ENCODE assay signal across 8 cellular contexts in the genomic region with DNA sequence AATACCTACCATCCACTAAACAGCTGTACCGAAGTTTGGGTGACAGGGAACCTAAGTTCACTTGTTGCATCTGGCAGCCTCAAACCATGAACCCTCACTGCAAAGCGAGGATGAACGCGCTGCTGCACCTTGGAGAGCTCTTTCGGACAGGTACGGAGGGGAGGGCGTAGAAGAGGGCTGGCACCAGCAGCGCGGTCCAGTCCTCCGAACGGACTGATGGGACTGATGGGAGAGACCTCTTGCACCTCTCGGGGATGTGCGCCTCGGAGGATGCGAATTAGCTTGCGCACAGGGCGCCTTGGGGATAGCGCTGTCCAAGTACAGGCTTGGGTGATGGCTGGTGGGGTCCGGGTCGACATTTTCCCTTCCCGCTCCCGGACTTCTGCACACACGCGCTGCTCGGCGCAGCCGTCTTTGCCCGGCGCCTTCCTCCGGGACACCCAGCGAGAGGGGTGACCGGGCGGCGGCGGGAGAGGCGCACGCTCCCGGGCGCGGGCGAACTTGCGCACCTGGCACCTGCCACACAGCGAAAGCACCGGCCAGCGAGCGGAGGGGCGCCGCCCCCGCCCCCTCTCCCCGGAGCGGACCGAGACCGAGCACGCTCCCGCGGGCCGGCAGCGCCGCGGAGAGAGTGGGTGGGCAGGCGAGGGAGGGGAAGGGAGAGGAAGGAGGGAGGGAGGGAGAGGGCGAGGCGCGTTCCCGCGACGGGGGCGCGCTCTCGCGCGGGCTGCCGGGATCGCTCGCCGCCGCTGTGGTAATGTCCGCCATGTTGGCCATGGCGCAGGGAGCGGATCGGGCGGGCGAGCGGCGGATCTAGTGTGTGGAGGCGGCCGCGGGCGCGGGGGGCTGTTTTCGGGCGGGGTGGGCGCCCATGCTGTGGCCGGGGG. TPM values are rescaled to one million over a fixed set of nuclear protein-coding genes. Genes with fewer than 3 reads are reported as not detected.
A peak's percentile ranks its signal among the peaks of the same experiment; 100 is the strongest.
DNase-seq lines count a peak whose midpoint lies in the region; ATAC-seq, FAIRE-seq and TF ChIP-seq lines count a peak whose summit lies in the region.

A gene with protein sequence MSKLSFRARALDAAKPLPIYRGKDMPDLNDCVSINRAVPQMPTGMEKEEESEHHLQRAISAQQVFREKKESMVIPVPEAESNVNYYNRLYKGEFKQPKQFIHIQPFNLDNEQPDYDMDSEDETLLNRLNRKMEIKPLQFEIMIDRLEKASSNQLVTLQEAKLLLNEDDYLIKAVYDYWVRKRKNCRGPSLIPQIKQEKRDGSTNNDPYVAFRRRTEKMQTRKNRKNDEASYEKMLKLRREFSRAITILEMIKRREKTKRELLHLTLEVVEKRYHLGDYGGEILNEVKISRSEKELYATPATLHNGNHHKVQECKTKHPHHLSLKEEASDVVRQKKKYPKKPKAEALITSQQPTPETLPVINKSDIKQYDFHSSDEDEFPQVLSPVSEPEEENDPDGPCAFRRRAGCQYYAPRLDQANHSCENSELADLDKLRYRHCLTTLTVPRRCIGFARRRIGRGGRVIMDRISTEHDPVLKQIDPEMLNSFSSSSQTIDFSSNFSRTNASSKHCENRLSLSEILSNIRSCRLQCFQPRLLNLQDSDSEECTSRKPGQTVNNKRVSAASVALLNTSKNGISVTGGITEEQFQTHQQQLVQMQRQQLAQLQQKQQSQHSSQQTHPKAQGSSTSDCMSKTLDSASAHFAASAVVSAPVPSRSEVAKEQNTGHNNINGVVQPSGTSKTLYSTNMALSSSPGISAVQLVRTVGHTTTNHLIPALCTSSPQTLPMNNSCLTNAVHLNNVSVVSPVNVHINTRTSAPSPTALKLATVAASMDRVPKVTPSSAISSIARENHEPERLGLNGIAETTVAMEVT (plus strand): TSS at position 754 of the 887 bp plus-strand sequence. CDS start 267 bp downstream, outside the sequence.

- H3K4me1 ChIP-seq in astrocyte (ENCODE audit: insufficient read depth, low read length), result peaks cover 8% of the 10 kb centered on the region
- H3K4me1 ChIP-seq in aorta (ENCODE audit: control insufficient read depth in 1 of 2, insufficient read depth in 2 of 2, low read length in 2 of 2), result peaks cover 0 to 4% of the 10 kb centered on the region in 2 donors

- peaks cover 13% of the 10 kb centered on the region for H3K4me1 Mint-ChIP-seq in astrocyte (ENCODE audit: low read depth, unreplicated experiment)

- intact Hi-C loops in aorta (cut with DNase I), result loop anchor here in 1 of 2 donors (10.0 kb wide), 2 partner anchors 129 to 141 kb away; no protein-coding TSS in a partner anchor

- H3K4me3 ChIP-seq in astrocyte (ENCODE audit: insufficient read depth, low read depth, low read length), result peak within 1 kb of the TSS; percentile 79
- peak within 1 kb of the TSS; percentile 77 to 99 for H3K4me3 ChIP-seq in aorta (ENCODE audit: low read length in 2 of 2)

- H3K27me3 ChIP-seq in astrocyte (ENCODE audit: insufficient read depth, low read length) (peaks cover 2% of the 10 kb centered on the region), aorta (ENCODE audit: control insufficient read depth in 1 of 2, insufficient read depth in 2 of 2, low read length in 1 of 2) (no peaks in the 10 kb centered on the region)

- peak within 1 kb of the TSS; percentile 97 for H2AFZ ChIP-seq in astrocyte (ENCODE audit: low read depth, low read length)

- TF ChIP-seq CTCF in astrocyte (IDR thresholded peaks at IDR 0.05; ENCODE audit: insufficient read depth, low read depth, low read length), result no peak

- DNase-seq in NCI-H1694 (lab: John Stamatoyannopoulos, UW) (peak; percentile 64), T-helper 22 cell (ENCODE audit: low read depth) (peak; percentile 76), astrocyte (ENCODE audit: low read depth) (peak; percentile 67), hepatic stellate cell (ENCODE audit: low spot score) (peak; percentile 81), renal cortical epithelial cell (ENCODE audit: low read depth) (no peak), aorta (peak; percentile 93 to 96)

- H3K9me3 ChIP-seq in astrocyte (ENCODE audit: insufficient read depth, low read depth, low read length) (no peaks in the 10 kb centered on the region), aorta (ENCODE audit: control insufficient read depth, low read length) (no peaks in the 10 kb centered on the region)

- ATAC-seq in GM18498 (IDR thresholded peaks at IDR 0.05; ENCODE audit: unreplicated experiment), result peak; percentile 66
- ATAC-seq in HG02840 (IDR thresholded peaks at IDR 0.05; ENCODE audit: low FRiP score, unreplicated experiment), result peak; percentile 54
- ATAC-seq in aorta (ENCODE audit: low FRiP score), result peak; percentile 94

- H3K27ac ChIP-seq in astrocyte (ENCODE audit: low read depth, low read length) (peak within 1 kb of the TSS; percentile 98), aorta (ENCODE audit: low read depth in 1 of 2, low read length in 2 of 2) (peak within 1 kb of the TSS; percentile 92 to 99)

- H3K36me3 ChIP-seq in astrocyte (ENCODE audit: insufficient read depth, low read length) (no peaks in the 10 kb centered on the region), aorta (ENCODE audit: control insufficient read depth in 1 of 2, insufficient read depth in 2 of 2, low read length in 1 of 2) (no peaks in the 10 kb centered on the region)

- peak within 1 kb of the TSS; percentile 95 for H3K27ac Mint-ChIP-seq in astrocyte (ENCODE audit: unreplicated experiment)

- peaks cover 37% of the 10 kb centered on the region for H4K20me1 ChIP-seq in astrocyte (ENCODE audit: insufficient read depth, low read length)

- peak within 1 kb of the TSS; percentile 98 for H3K9ac ChIP-seq in astrocyte (ENCODE audit: low read length)

- no peak for FAIRE-seq in astrocyte (lab: Jason Lieb, UNC)

- no peaks in the 10 kb centered on the region for H3K27me3 Mint-ChIP-seq in astrocyte (ENCODE audit: low read depth, unreplicated experiment)

- peak within 1 kb of the TSS; percentile 95 for H3K4me3 Mint-ChIP-seq in astrocyte (ENCODE audit: unreplicated experiment)

- no peaks in the 10 kb centered on the region for H3K36me3 Mint-ChIP-seq in astrocyte (ENCODE audit: low read depth, unreplicated experiment)

- WGBS in aorta, 2 donors, result 0 to 1% methylated on average over 55 to 94 of the region's 94 CpGs

- peak within 1 kb of the TSS; percentile 99 for H3K4me2 ChIP-seq in astrocyte (ENCODE audit: low read length)

- H3K79me2 ChIP-seq in astrocyte (ENCODE audit: insufficient read depth, low read length), result peaks cover 40% of the 10 kb centered on the region

- no peaks in the 10 kb centered on the region for H3K9me3 Mint-ChIP-seq in astrocyte (ENCODE audit: unreplicated experiment)

RNA-seq across cellular contexts. Expression of the gene that starts here (rescaled TPM):
- total RNA-seq in astrocyte (22.8 and 24.8 TPM in 2 replicates), renal cortical epithelial cell (11.1 and 37.9 TPM in 2 replicates), aorta (10 to 100 TPM; 42.7 to 43.6 TPM)
- 10 to 100 TPM; 11.1 to 12.4 TPM for polyA plus RNA-seq in aorta
